In the genomic region with DNA sequence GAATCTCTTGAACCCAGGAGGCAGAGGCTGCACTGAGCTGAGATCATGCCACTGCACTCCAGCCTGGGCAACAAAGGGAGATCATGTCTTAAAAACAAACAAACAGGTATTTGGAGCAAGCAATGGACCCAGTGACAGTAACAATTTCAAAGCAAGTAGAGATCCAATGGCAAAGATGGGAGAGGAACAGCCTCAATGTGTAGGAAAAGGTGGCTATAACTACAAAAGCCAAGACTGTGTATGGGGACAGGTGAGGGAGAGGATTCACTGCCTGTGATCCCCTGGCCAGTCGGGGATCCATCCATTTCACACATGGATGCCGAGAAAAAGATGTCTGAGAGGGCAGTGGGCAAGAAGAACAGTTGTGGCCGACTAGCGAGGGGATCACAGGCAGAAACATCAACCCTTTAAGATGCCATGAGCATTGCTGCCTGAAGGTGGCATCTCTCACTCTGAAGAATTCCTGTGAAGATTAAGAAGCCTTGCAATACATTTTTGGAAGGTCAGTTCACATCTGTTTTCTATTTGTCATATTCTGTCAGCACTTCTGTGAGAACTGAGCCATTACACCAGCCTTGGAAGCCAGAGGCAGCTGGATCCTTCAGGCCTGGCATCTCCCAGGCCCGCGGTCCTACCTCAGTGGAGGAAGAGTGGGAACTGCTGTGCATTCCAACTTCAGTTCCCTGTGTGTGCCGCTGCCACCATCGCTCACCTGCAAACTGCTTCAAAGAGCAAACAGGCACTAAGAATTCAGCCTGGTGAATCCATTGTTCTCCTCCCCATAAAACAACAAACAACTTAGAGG, we compare ENCODE assay signal across 8 cellular contexts. TPM values are rescaled to one million over a fixed set of nuclear protein-coding genes. Genes with fewer than 3 reads are reported as not detected.
DNase-seq lines count a peak whose midpoint lies in the region; ATAC-seq and TF ChIP-seq lines count a peak whose summit lies in the region.

No MANE protein-coding gene starts in this region.

- H3K14ac ChIP-seq in mesenchymal stem cell (ENCODE audit: low read length in 2 of 2), result no peak overlapping the region

- no peak overlapping the region for H3K4ac ChIP-seq in mesenchymal stem cell (ENCODE audit: low read depth in 1 of 2, low read length in 2 of 2)

- H3K4me1 ChIP-seq in HEK293 (ENCODE audit: control insufficient read depth, insufficient read depth, low read length) (no peaks in the 10 kb centered on the region), RWPE2 (ENCODE audit: insufficient read depth, poor library complexity, severe bottlenecking) (no peaks in the 10 kb centered on the region), mesenchymal stem cell (ENCODE audit: control insufficient read depth, insufficient read depth, low read depth, low read length) (peaks cover 6% of the 10 kb centered on the region)

- H3K4me2 ChIP-seq in mesenchymal stem cell (ENCODE audit: low read length, poor library complexity, severe bottlenecking), result no peak overlapping the region

- peak overlapping the region; percentile 68 for H2AK5ac ChIP-seq in mesenchymal stem cell (ENCODE audit: low read length, severe bottlenecking)

- WGBS in mesenchymal stem cell, result 58% methylated on average over 8 of the region's 8 CpGs

- TF ChIP-seq CTCF in HEK293 (tag by site-specific recombination; IDR thresholded peaks at IDR 0.05) (peak; percentile 47), RWPE2 (IDR thresholded peaks at IDR 0.05; ENCODE audit: poor library complexity, severe bottlenecking) (peak; percentile 73)

- no peaks in the 10 kb centered on the region for H3K79me1 ChIP-seq in mesenchymal stem cell (replicated peaks; ENCODE audit: low read length, poor library complexity, severe bottlenecking)

- H3K27ac ChIP-seq in HEK293 (ENCODE audit: extremely low read depth, low read depth, low read length) (no peak overlapping the region), RWPE2 (ENCODE audit: poor library complexity, severe bottlenecking) (no peak overlapping the region), mesenchymal stem cell (ENCODE audit: low read length, poor library complexity, severe bottlenecking) (no peak overlapping the region)

- H3K27me3 ChIP-seq in RWPE2 (ENCODE audit: insufficient read depth, poor library complexity, severe bottlenecking) (no peaks in the 10 kb centered on the region), mesenchymal stem cell (ENCODE audit: control insufficient read depth in 1 of 2, insufficient read depth in 1 of 2, low read length in 2 of 2) (no peaks in the 10 kb centered on the region)

- H3K18ac ChIP-seq in mesenchymal stem cell (ENCODE audit: low read depth in 1 of 2, low read length in 2 of 2), result no peak overlapping the region

- CTCF ChIA-PET in HEK293 (lab: Yijun Ruan, JAX), result interaction anchor here (1.7 kb wide), 1 partner anchor 155 kb away, joined by 6 read pairs; no protein-coding TSS in a partner anchor

- no peak overlapping the region for H2AFZ ChIP-seq in mesenchymal stem cell (ENCODE audit: low read depth, low read length)

- H3K9ac ChIP-seq in mesenchymal stem cell (ENCODE audit: low read length), result peak overlapping the region; percentile 64

- peak; percentile 71; the same call in 2 of the 3 replicates for ATAC-seq in RWPE2 (ENCODE audit: low read depth)

- no peak overlapping the region for H2BK15ac ChIP-seq in mesenchymal stem cell (ENCODE audit: low read depth, poor library complexity, severe bottlenecking)

- DNase-seq in DMS53 treated with DMSO at 0.1 percent for 48 hours (lab: John Stamatoyannopoulos, UW; ENCODE audit: unreplicated experiment) (peak; percentile 43), RWPE2 (ENCODE audit: low spot score) (no peak), epidermal melanocyte (ENCODE audit: insufficient read length, low spot score) (peak; percentile 77), mesenchymal stem cell (peak; percentile 78), middle frontal gyrus (ENCODE audit: extremely low spot score, low spot score) (no peak)
- DNase-seq in activated effector memory CD4-positive, alpha-beta T cell treated with Interleukin-2 at 50 U/mL for 16 hours, result no peak
- no peak for DNase-seq in activated CD8-positive, alpha-beta memory T cell treated with anti-CD3 and anti-CD28 coated beads for 24 hours

- POLR2A ChIA-PET in HEK293 (lab: Yijun Ruan, JAX), result no interaction called here

- no peak overlapping the region for H4K8ac ChIP-seq in mesenchymal stem cell (ENCODE audit: low read length)

- H3K9me3 ChIP-seq in HEK293 (ENCODE audit: control insufficient read depth, insufficient read depth, low read depth, low read length) (no peaks in the 10 kb centered on the region), RWPE2 (ENCODE audit: severe bottlenecking) (no peaks in the 10 kb centered on the region), mesenchymal stem cell (ENCODE audit: control insufficient read depth, low read length) (no peaks in the 10 kb centered on the region)

- H2BK120ac ChIP-seq in mesenchymal stem cell (ENCODE audit: low read depth, low read length), result no peak overlapping the region

- H2BK12ac ChIP-seq in mesenchymal stem cell (ENCODE audit: low read length in 2 of 2), result peak overlapping the region in 1 of 2 experiments; percentile 21

- no peak overlapping the region for H2BK5ac ChIP-seq in mesenchymal stem cell (ENCODE audit: low read depth, low read length, poor library complexity, severe bottlenecking)

- peaks cover 0 to under 1% of the 10 kb centered on the region in 2 experiments; a peak in 2 of 3 replicates for H3K36me3 ChIP-seq in HEK293 (ENCODE audit: control insufficient read depth in 2 of 2, insufficient read depth in 1 of 2, low read length in 2 of 2)
- no peaks in the 10 kb centered on the region for H3K36me3 ChIP-seq in RWPE2 (ENCODE audit: low read depth)
- no peaks in the 10 kb centered on the region for H3K36me3 ChIP-seq in mesenchymal stem cell (ENCODE audit: control insufficient read depth in 1 of 2, insufficient read depth in 2 of 2, low read depth in 1 of 2, low read length in 2 of 2)

- H3K23ac ChIP-seq in mesenchymal stem cell (ENCODE audit: low read length in 2 of 2), result no peak overlapping the region

- no peak overlapping the region for H3K4me3 ChIP-seq in HEK293 (ENCODE audit: low read depth, low read length)
- no peak overlapping the region for H3K4me3 ChIP-seq in RWPE2 (ENCODE audit: severe bottlenecking)
- H3K4me3 ChIP-seq in mesenchymal stem cell (ENCODE audit: insufficient read depth in 1 of 2, low read depth in 1 of 2, low read length in 2 of 2), result no peak overlapping the region

- no peak overlapping the region for H4K91ac ChIP-seq in mesenchymal stem cell (ENCODE audit: low read length)

TF ChIP-seq in HEK293, 187 proteins besides CTCF, POLR2A, EP300 and RAD21:
- peak; percentile 57; the same call in 1 of the 2 replicates for TF ChIP-seq ZBTB17 (tag by site-specific recombination; IDR thresholded peaks at IDR 0.05)
- peak; percentile 50 for TF ChIP-seq ZNF654 (tag by site-specific recombination; IDR thresholded peaks at IDR 0.05; ENCODE audit: low read depth)
- TF ChIP-seq, protein P1, sequence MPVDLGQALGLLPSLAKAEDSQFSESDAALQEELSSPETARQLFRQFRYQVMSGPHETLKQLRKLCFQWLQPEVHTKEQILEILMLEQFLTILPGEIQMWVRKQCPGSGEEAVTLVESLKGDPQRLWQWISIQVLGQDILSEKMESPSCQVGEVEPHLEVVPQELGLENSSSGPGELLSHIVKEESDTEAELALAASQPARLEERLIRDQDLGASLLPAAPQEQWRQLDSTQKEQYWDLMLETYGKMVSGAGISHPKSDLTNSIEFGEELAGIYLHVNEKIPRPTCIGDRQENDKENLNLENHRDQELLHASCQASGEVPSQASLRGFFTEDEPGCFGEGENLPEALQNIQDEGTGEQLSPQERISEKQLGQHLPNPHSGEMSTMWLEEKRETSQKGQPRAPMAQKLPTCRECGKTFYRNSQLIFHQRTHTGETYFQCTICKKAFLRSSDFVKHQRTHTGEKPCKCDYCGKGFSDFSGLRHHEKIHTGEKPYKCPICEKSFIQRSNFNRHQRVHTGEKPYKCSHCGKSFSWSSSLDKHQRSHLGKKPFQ (tag by site-specific recombination; IDR thresholded peaks at IDR 0.05), result 0 out of 2 replicates have a peak, but pooled peaks have one; percentile 44
- TF ChIP-seq ZXDB (tag by site-specific recombination; IDR thresholded peaks at IDR 0.05), result no peak
- 0 out of 2 replicates have a peak, but pooled peaks have one; percentile 33 for TF ChIP-seq ZNF2 (tag by site-specific recombination; IDR thresholded peaks at IDR 0.05)

RNA-seq across cellular contexts. Expression of a gene that starts 54.5 kb away (rescaled TPM):
- 16.3 TPM for polyA plus RNA-seq in mesenchymal stem cell (2013, experiment 1 of 2)
- 17.0 TPM for polyA plus RNA-seq in mesenchymal stem cell (2013, experiment 2 of 2)

RNA-seq across cellular contexts. Expression of a gene that starts 56.1 kb away (rescaled TPM):
- 6.5 TPM for polyA plus RNA-seq in mesenchymal stem cell (2013, experiment 1 of 2)
- 7.7 TPM for polyA plus RNA-seq in mesenchymal stem cell (2013, experiment 2 of 2)

Comparison
In these comparisons a context has a peak if more than half of its experiments do, and no peak if none do; other contexts are left out.
1. DNase-seq: peak in DMS53 treated with DMSO at 0.1 percent for 48 hours (single experiment), epidermal melanocyte (single experiment) and mesenchymal stem cell (single experiment); none in RWPE2 (single experiment), activated effector memory CD4-positive, alpha-beta T cell treated with Interleukin-2 at 50 U/mL for 16 hours (single experiment), activated CD8-positive, alpha-beta memory T cell treated with anti-CD3 and anti-CD28 coated beads for 24 hours (single experiment) and middle frontal gyrus (single experiment).